ENCODE assay signal across 19 cellular contexts in the genomic region with DNA sequence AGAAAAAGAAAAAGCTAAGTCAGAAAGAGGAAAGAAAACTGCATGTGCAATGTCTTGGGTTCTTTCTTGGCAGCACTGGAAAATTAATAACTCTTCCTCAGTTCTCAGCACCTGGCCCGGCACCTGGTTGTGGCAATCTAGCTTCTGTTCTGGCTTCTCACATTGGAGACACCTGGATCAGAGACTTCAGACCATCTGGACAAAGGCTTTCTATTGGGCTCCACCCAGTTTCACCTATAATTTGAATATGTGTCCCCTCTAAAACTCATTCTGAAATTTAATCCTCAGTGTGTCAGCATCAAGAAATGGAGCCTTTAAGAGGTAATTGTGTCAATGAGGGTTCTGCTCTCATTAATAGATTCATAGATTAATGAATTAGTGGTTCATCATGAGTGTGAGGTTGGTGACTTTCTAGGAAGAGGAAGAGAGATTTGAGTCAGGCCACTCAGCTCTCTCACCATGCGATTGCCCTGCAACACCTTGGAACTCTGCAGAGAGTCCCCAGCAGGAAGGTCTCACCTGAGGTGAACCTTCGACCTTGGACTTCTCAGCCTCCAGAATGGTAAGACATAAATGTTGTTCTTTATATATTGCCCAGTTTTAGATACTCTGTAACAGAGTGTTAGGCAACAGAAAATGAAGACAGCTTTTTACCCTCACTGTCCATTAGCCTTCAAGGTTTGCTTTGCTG.
DNase-seq lines count a peak whose midpoint lies in the region; ATAC-seq, FAIRE-seq and TF ChIP-seq lines count a peak whose summit lies in the region.
"Had no signal": no experiment of that assay in that cellular context is flagged by ENCODE, and none has a peak within 500 bp of the region (broad histone marks: within the 10 kb centered on the region; RNA-seq: fewer than 3 reads in every experiment).

No MANE protein-coding gene starts in this region.

- H3K27me3 ChIP-seq in H9 (ENCODE audit: insufficient read depth, low read length) (no peaks in the 10 kb centered on the region), H1 (replicated peaks in 1 of 4; ENCODE audit: control insufficient read depth in 3 of 4, extremely low read depth in 1 of 4, insufficient read depth in 3 of 4, low read length in 3 of 4) (no peaks in the 10 kb centered on the region), spleen (replicated peaks in 1 of 7) (no peaks in the 10 kb centered on the region)
- H3K27me3 ChIP-seq: BLaER1 treated with 17β-estradiol and CSF1 and Interleukin-3, amounts not matched to agents 10 nM and 100 nM; SJSA1 had no signal

- TF ChIP-seq RAD21 in H1 (IDR thresholded peaks at IDR 0.05 in 1 of 2, conservative IDR thresholded peaks at IDR 0.05 in 1 of 2; ENCODE audit: low read depth in 2 of 2, low read length in 2 of 2), result no peak

- no peaks in the 10 kb centered on the region for H3K4me1 ChIP-seq in H9 (ENCODE audit: insufficient read depth, low read length)
- H3K4me1 ChIP-seq in H1 (replicated peaks in 1 of 4; ENCODE audit: control insufficient read depth in 3 of 4, insufficient read depth in 4 of 4, low read length in 3 of 4), result no peaks in the 10 kb centered on the region
- H3K4me1 ChIP-seq in spleen, result peaks cover 0 to 2% (median 0%) of the 10 kb centered on the region in 6 donors
- H3K4me1 ChIP-seq: BLaER1 treated with 17β-estradiol and CSF1 and Interleukin-3, amounts not matched to agents 10 nM and 100 nM had no signal

- H2BK5ac ChIP-seq in H9 (ENCODE audit: insufficient read length, low read length) (no peak overlapping the region), H1 (ENCODE audit: low read depth, low read length) (no peak overlapping the region)

- in situ Hi-C loops in G401 (cut with HindIII; ENCODE audit: low sequenced_read_pairs), result no loop called here

- H3K23me2 ChIP-seq in H9 (ENCODE audit: insufficient read length, low read depth, low read length, poor library complexity, severe bottlenecking) (no peaks in the 10 kb centered on the region), H1 (ENCODE audit: low read depth, low read length) (no peaks in the 10 kb centered on the region)

- POLR2A ChIA-PET in H1 (lab: Charles Lee; ENCODE audit: partially characterized antibody), result interaction anchor here (0.7 to 2.1 kb wide), 4 partner anchors 9 to 548 kb away, joined by 3 to 14 read pairs (median 6); no protein-coding TSS in a partner anchor

- no peaks in the 10 kb centered on the region for H3K4me1 Mint-ChIP-seq in H9

- H2BK120ac ChIP-seq in H9 (ENCODE audit: low read depth, low read length, poor library complexity, severe bottlenecking) (no peak overlapping the region), H1 (replicated peaks; ENCODE audit: low read depth, low read length) (no peak overlapping the region)

- intact Hi-C loops in spleen (cut with DNase I; ENCODE audit: low total_unique reads), result no loop called here

- no peak for FAIRE-seq in H1 (lab: Jason Lieb, UNC)

- H3K4me3 ChIP-seq in H1 (ENCODE audit: extremely low read depth in 1 of 4, insufficient read depth in 2 of 4, low read depth in 3 of 4, low read length in 4 of 4) (no peak overlapping the region), spleen (no peak overlapping the region)
- H3K4me3 ChIP-seq: BLaER1 treated with 17β-estradiol and CSF1 and Interleukin-3, amounts not matched to agents 10 nM and 100 nM; SJSA1 had no signal

- H4K91ac ChIP-seq in H9 (ENCODE audit: insufficient read length, low read depth, low read length) (no peak overlapping the region), H1 (replicated peaks; ENCODE audit: insufficient read length, low read length) (no peak overlapping the region)

- H4K20me1 ChIP-seq in H9 (ENCODE audit: control insufficient read depth, insufficient read depth, insufficient read length) (no peaks in the 10 kb centered on the region), H1 (replicated peaks in 1 of 2; ENCODE audit: control insufficient read depth in 1 of 2, insufficient read depth in 2 of 2, low read length in 2 of 2) (no peaks in the 10 kb centered on the region)
- H4K20me1 ChIP-seq: BLaER1 treated with 17β-estradiol and CSF1 and Interleukin-3, amounts not matched to agents 10 nM and 100 nM had no signal

- H3K79me2 ChIP-seq in H9 (ENCODE audit: insufficient read depth, low read length) (no peaks in the 10 kb centered on the region), H1 (ENCODE audit: control insufficient read depth in 1 of 2, insufficient read depth in 2 of 2, low read length in 2 of 2) (no peaks in the 10 kb centered on the region)

- H3K36me3 ChIP-seq in H1 (ENCODE audit: control insufficient read depth in 2 of 4, insufficient read depth in 4 of 4, low read length in 3 of 4) (no peaks in the 10 kb centered on the region), spleen (no peaks in the 10 kb centered on the region)
- H3K36me3 ChIP-seq: BLaER1 treated with 17β-estradiol and CSF1 and Interleukin-3, amounts not matched to agents 10 nM and 100 nM; SJSA1 had no signal

- TF ChIP-seq CTCF in H9 (conservative IDR thresholded peaks at IDR 0.05) (no peak), H1 (IDR thresholded peaks at IDR 0.05; ENCODE audit: control extremely low read depth in 1 of 3, insufficient read depth in 1 of 3, low read depth in 1 of 3, low read length in 3 of 3) (no peak), spleen (IDR thresholded peaks at IDR 0.05 in 8 of 11, conservative IDR thresholded peaks at IDR 0.05 in 3 of 11) (no peak)

- H4K5ac ChIP-seq in H9 (ENCODE audit: insufficient read length, low read depth, low read length), result no peak overlapping the region
- H4K5ac ChIP-seq in H1 (ENCODE audit: insufficient read length, low read depth, low read length), result no peak overlapping the region

- H3K23ac ChIP-seq in H9 (ENCODE audit: insufficient read length, low read depth, low read length) (no peak overlapping the region), H1 (ENCODE audit: insufficient read length) (no peak overlapping the region)

- H3K4me2 ChIP-seq in H9 (ENCODE audit: insufficient read depth, insufficient read length, low read length), result no peak overlapping the region
- H3K4me2 ChIP-seq in H1 (ENCODE audit: insufficient read depth in 1 of 2, low read depth in 2 of 2, low read length in 2 of 2), result no peak overlapping the region
- H3K4me2 ChIP-seq: BLaER1 treated with 17β-estradiol and CSF1 and Interleukin-3, amounts not matched to agents 10 nM and 100 nM had no signal

- H3K27ac Mint-ChIP-seq in H9, result peak overlapping the region in 2 of 3 experiments; percentile 79 to 90; a peak in 4 of 7 replicates
- H3K27ac Mint-ChIP-seq: CD8-positive, alpha-beta T cell had no signal

- no peak overlapping the region for H3K14ac ChIP-seq in H9 (ENCODE audit: insufficient read depth, low read length)
- H3K14ac ChIP-seq in H1 (ENCODE audit: insufficient read length), result no peak overlapping the region

- DNase-seq in G401 (ENCODE audit: low spot score) (peak; percentile 27), H9 (no peak), OCI-M1 (lab: John Stamatoyannopoulos, UW) (peak; percentile 13), H1 (ENCODE audit: low read depth in 1 of 2, low spot score in 2 of 2) (no peak), NCI-H524 treated with DMSO at 0.1 percent for 48 hours (lab: John Stamatoyannopoulos, UW) (no peak), spleen (no peak)
- DNase-seq: CD8-positive, alpha-beta T cell; DMS79; HCEC 1CT; KBM-7; MV-4-11; NCI-H1694 treated with DMSO at 0.1 percent for 48 hours; NCI-H2107; NCI-H69; SW 1271; T-helper 2 cell had no signal

- no peak overlapping the region for H3K9ac ChIP-seq in H9 (ENCODE audit: extremely low read depth, insufficient read length, low read length)
- H3K9ac ChIP-seq in H1 (replicated peaks in 1 of 4; ENCODE audit: extremely low read depth in 1 of 4, low read depth in 3 of 4, low read length in 3 of 4), result no peak overlapping the region
- H3K9ac ChIP-seq: BLaER1 treated with 17β-estradiol and CSF1 and Interleukin-3, amounts not matched to agents 10 nM and 100 nM had no signal

- H3K9me3 ChIP-seq in H9 (ENCODE audit: control insufficient read depth, low read depth, low read length) (no peaks in the 10 kb centered on the region), H1 (ENCODE audit: insufficient read depth in 2 of 2, low read depth in 1 of 2, low read length in 1 of 2) (no peaks in the 10 kb centered on the region), spleen (no peaks in the 10 kb centered on the region)
- H3K9me3 ChIP-seq: BLaER1 treated with 17β-estradiol and CSF1 and Interleukin-3, amounts not matched to agents 10 nM and 100 nM; SJSA1 had no signal

- no peaks in the 10 kb centered on the region for H3K27me3 Mint-ChIP-seq in H9 (ENCODE audit: low read depth)

- no peak overlapping the region for H3K27ac ChIP-seq in H9 (ENCODE audit: insufficient read length, low read depth, low read length)
- H3K27ac ChIP-seq in H1 (ENCODE audit: low read depth, low read length), result no peak overlapping the region
- H3K27ac ChIP-seq in spleen, result no peak overlapping the region
- H3K27ac ChIP-seq: BLaER1 treated with 17β-estradiol and CSF1 and Interleukin-3, amounts not matched to agents 10 nM and 100 nM; SJSA1 had no signal

- H2BK15ac ChIP-seq in H9 (ENCODE audit: low read depth, low read length), result no peak overlapping the region
- no peak overlapping the region for H2BK15ac ChIP-seq in H1 (ENCODE audit: low read length)

- H3T11ph ChIP-seq in H9 (ENCODE audit: low read length), result no peak overlapping the region

- no peak overlapping the region for H4K8ac ChIP-seq in H9 (replicated peaks; ENCODE audit: insufficient read length, low read depth, low read length)
- H4K8ac ChIP-seq in H1 (ENCODE audit: extremely low read depth, insufficient read depth, low read length), result no peak overlapping the region

- H2BK12ac ChIP-seq in H9 (ENCODE audit: insufficient read length, low read depth, low read length) (no peak overlapping the region), H1 (ENCODE audit: low read depth, low read length) (no peak overlapping the region)

- no peak for TF ChIP-seq EP300 in H1 (IDR thresholded peaks at IDR 0.05; ENCODE audit: borderline replicate concordance in 1 of 2, low read depth in 2 of 2, low read length in 2 of 2)

- H3K18ac ChIP-seq in H9 (ENCODE audit: insufficient read length, low read depth, low read length) (no peak overlapping the region), H1 (ENCODE audit: extremely low read depth, low read length) (no peak overlapping the region)

- TF ChIP-seq POLR2A in H1 (IDR thresholded peaks at IDR 0.05; ENCODE audit: control extremely low read depth in 1 of 2, low read depth in 2 of 2, low read length in 2 of 2) (peak; percentile 83 to 96), spleen (IDR thresholded peaks at IDR 0.05) (no peak)

- H2BK20ac ChIP-seq in H9 (ENCODE audit: low read depth, low read length, poor library complexity, severe bottlenecking) (no peak overlapping the region), H1 (ENCODE audit: low read length) (no peak overlapping the region)

- no peaks in the 10 kb centered on the region for H3K36me3 Mint-ChIP-seq in H9 (ENCODE audit: insufficient read depth in 1 of 3, low read depth in 3 of 3)
- H3K36me3 Mint-ChIP-seq: CD8-positive, alpha-beta T cell had no signal

- no peak overlapping the region for H3K56ac ChIP-seq in H9 (ENCODE audit: insufficient read length, low read depth, low read length)
- H3K56ac ChIP-seq in H1 (replicated peaks; ENCODE audit: insufficient read length, low read depth, low read length), result no peak overlapping the region

- H3K9me3 Mint-ChIP-seq in H9, result no peaks in the 10 kb centered on the region
- H3K9me3 Mint-ChIP-seq: CD8-positive, alpha-beta T cell had no signal

- H3K79me1 ChIP-seq in H9 (ENCODE audit: insufficient read depth, low read depth, low read length, poor library complexity, severe bottlenecking), result no peaks in the 10 kb centered on the region
- H3K79me1 ChIP-seq in H1 (ENCODE audit: low read depth, low read length), result no peaks in the 10 kb centered on the region

- H3K4me3 Mint-ChIP-seq in H9, result no peak overlapping the region
- H3K4me3 Mint-ChIP-seq: CD8-positive, alpha-beta T cell had no signal

- CTCF ChIA-PET in H1 (lab: Charles Lee; ENCODE audit: partially characterized antibody), result interaction anchor here (1.8 kb wide), 1 partner anchor 12 kb away, joined by 6 read pairs; no protein-coding TSS in a partner anchor

- H2AK5ac ChIP-seq in H9 (ENCODE audit: insufficient read length, low read length), result no peak overlapping the region
- H2AK5ac ChIP-seq in H1 (ENCODE audit: low read depth, low read length), result no peak overlapping the region

- H3K4ac ChIP-seq in H9 (ENCODE audit: low read depth, low read length), result no peak overlapping the region
- H3K4ac ChIP-seq in H1 (replicated peaks; ENCODE audit: insufficient read length, low read depth, low read length), result no peak overlapping the region

- no peak overlapping the region for H2AFZ ChIP-seq in H9 (ENCODE audit: low read length)
- no peak overlapping the region for H2AFZ ChIP-seq in H1 (ENCODE audit: low read length)

- no peak for ATAC-seq in HG02884 (IDR thresholded peaks at IDR 0.05; ENCODE audit: unreplicated experiment)
- ATAC-seq: CD8-positive, alpha-beta T cell had no signal

- no CpG with 5 or more reads among the region's 3 CpGs for WGBS in H9 (ENCODE audit: extremely low coverage, insufficient read length, low lambda C conversion rate)
- WGBS in H1 (ENCODE audit: extremely low coverage in 1 of 2, insufficient coverage in 1 of 2, insufficient read length in 1 of 2, insufficient replicate concordance in 2 of 2, low coverage in 1 of 2, low lambda C conversion rate in 2 of 2, missing lambda C conversion rate in 1 of 2), 2 experiments, result 93% methylated on average over 3 of the region's 3 CpGs; no CpG with 5 or more reads in 1 of the 2 experiments
- 63 to 82% (median 80%) methylated on average over 3 of the region's 3 CpGs for WGBS in spleen, 5 donors

Comparison
In these comparisons a context has a peak if more than half of its experiments do, and no peak if none do; other contexts are left out.
1. DNase-seq: peak in G401 (single experiment) and OCI-M1 (single experiment); none in H9 (single experiment), H1 (0 of 2), NCI-H524 treated with DMSO at 0.1 percent for 48 hours (single experiment) and spleen (single experiment).
2. POLR2A ChIP-seq: peak in H1 (2 of 2); none in spleen (0 of 3).